ENCODE assay signal across 14 cellular contexts in genomic region chr6:31354248-31354647, GRCh38. TPM values are rescaled to one million over a fixed set of nuclear protein-coding genes. Genes with fewer than 3 reads are reported as not detected.
A peak's percentile ranks its signal among the peaks of the same experiment; 100 is the strongest.
DNase-seq lines count a peak whose midpoint lies in the region; ATAC-seq and TF ChIP-seq lines count a peak whose summit lies in the region.
"Had no signal": no experiment of that assay in that cellular context is flagged by ENCODE, and none has a peak within 500 bp of the region (broad histone marks: within the 10 kb centered on the region; RNA-seq: fewer than 3 reads in every experiment).

No MANE protein-coding gene starts in this region.

- H3K4me3 ChIP-seq in right cardiac atrium (ENCODE audit: low read length) (peak overlapping the region; percentile 6), thoracic aorta (peak overlapping the region; percentile 91)
- H3K4me3 ChIP-seq: SK-N-MC had no signal

- peak overlapping the region; percentile 95 for H3K4me3 Mint-ChIP-seq in activated B cell treated with CpG ODN at 0.5 μM for 24 hours
- H3K4me3 Mint-ChIP-seq in immature natural killer cell: peak overlapping the region; percentile 96 to 99 (median 97)

- WGBS in right cardiac atrium: 60% methylated on average over 9 of the region's 9 CpGs

- H3K36me3 ChIP-seq in thoracic aorta: no peaks in the 10 kb centered on the region

- H3K9me3 ChIP-seq in right cardiac atrium (ENCODE audit: control insufficient read depth, low read length): no peaks in the 10 kb centered on the region
- H3K9me3 ChIP-seq in thoracic aorta: no peaks in the 10 kb centered on the region

- no peaks in the 10 kb centered on the region for H3K27me3 Mint-ChIP-seq in activated B cell treated with CpG ODN at 0.5 μM for 24 hours
- peaks cover 65 to 69% (median 68%) of the 10 kb centered on the region in 3 donors for H3K27me3 Mint-ChIP-seq in immature natural killer cell (ENCODE audit: low read depth in 3 of 3)

- intact Hi-C loops in right cardiac atrium (cut with DNase I): loop anchor here in 3 of 4 donors (5.0 to 10.0 kb wide), 3 partner anchors 79 to 89 kb away; partner anchors contain the start of gene HLA-C (in 1 of the 3)
- intact Hi-C loops in left ventricle myocardium superior (cut with micrococcal nuclease): no loop called here
- intact Hi-C loops in activated B cell treated with CpG ODN at 0.5 μM for 24 hours (cut with micrococcal nuclease): no loop called here

- DNase-seq in right cardiac atrium: no peak
- no peak for DNase-seq in left ventricle myocardium superior
- no peak for DNase-seq in activated B cell treated with CpG ODN at 0.5 μM for 24 hours
- peak; percentile 38 to 54 (median 46) for DNase-seq in immature natural killer cell
- DNase-seq in thoracic aorta (ENCODE audit: low spot score): no peak
- DNase-seq in HuH-7 (ENCODE audit: low spot score): no peak
- DNase-seq in cerebellar cortex (ENCODE audit: low spot score): no peak
- no peak for DNase-seq in NCI-H187 (lab: John Stamatoyannopoulos, UW)
- DNase-seq: C1 segment of cervical spinal cord, foreskin melanocyte, MV-4-11, NCI-H526, retina had no signal

- H3K27me3 ChIP-seq in right cardiac atrium (ENCODE audit: control insufficient read depth, insufficient read depth): no peaks in the 10 kb centered on the region
- no peaks in the 10 kb centered on the region for H3K27me3 ChIP-seq in thoracic aorta (replicated peaks; ENCODE audit: insufficient read depth)

- TF ChIP-seq CTCF in activated B cell treated with CpG ODN at 0.5 μM for 24 hours (IDR thresholded peaks at IDR 0.05) (no peak), thoracic aorta (IDR thresholded peaks at IDR 0.05) (no peak)

- H3K4me1 ChIP-seq in right cardiac atrium (ENCODE audit: control insufficient read depth, insufficient read depth, low read length): peaks cover 3% of the 10 kb centered on the region
- H3K4me1 ChIP-seq in thoracic aorta (ENCODE audit: control insufficient read depth in 1 of 2, low read depth in 2 of 2): peaks cover 0 to 15% of the 10 kb centered on the region in 2 donors

- POLR2A ChIA-PET in activated B cell treated with CpG ODN at 0.5 μM for 24 hours (lab: Charles Lee): interaction anchor here (0.6 to 5.1 kb wide), 6 partner anchors 10 to 157 kb away, joined by 3 to 114 read pairs (median 22); partner anchors contain the start of gene HLA-C

- no peaks in the 10 kb centered on the region for H3K9me3 Mint-ChIP-seq in activated B cell treated with CpG ODN at 0.5 μM for 24 hours
- H3K9me3 Mint-ChIP-seq in immature natural killer cell: no peaks in the 10 kb centered on the region

- H3K27ac Mint-ChIP-seq in activated B cell treated with CpG ODN at 0.5 μM for 24 hours: peak overlapping the region; percentile 100
- peak overlapping the region; percentile 46 to 100 (median 96) for H3K27ac Mint-ChIP-seq in immature natural killer cell

- H3K36me3 Mint-ChIP-seq in activated B cell treated with CpG ODN at 0.5 μM for 24 hours (ENCODE audit: low read depth): peaks cover 52% of the 10 kb centered on the region
- H3K36me3 Mint-ChIP-seq in immature natural killer cell: peaks cover 32 to 37% (median 37%) of the 10 kb centered on the region in 3 donors

- H3K27ac ChIP-seq in right cardiac atrium (ENCODE audit: low read length): no peak overlapping the region
- H3K27ac ChIP-seq in thoracic aorta: no peak overlapping the region
- H3K27ac ChIP-seq: SK-N-MC had no signal

- ATAC-seq in right cardiac atrium: no peak
- no peak for ATAC-seq in left ventricle myocardium superior
- ATAC-seq in activated B cell treated with CpG ODN at 0.5 μM for 24 hours (ENCODE audit: low read depth): no peak
- no peak for ATAC-seq in thoracic aorta (ENCODE audit: insufficient number of reproducible peaks, low FRiP score, low read depth)

- H3K4me1 Mint-ChIP-seq in activated B cell treated with CpG ODN at 0.5 μM for 24 hours (peaks cover 76% of the 10 kb centered on the region), immature natural killer cell (peaks cover 66 to 78% of the 10 kb centered on the region in 2 donors)

- CTCF ChIA-PET in activated B cell treated with CpG ODN at 0.5 μM for 24 hours (lab: Charles Lee): interaction anchor here (2.1 kb wide), 1 partner anchor 12 kb away, joined by 8 read pairs; no protein-coding TSS in a partner anchor

RNA-seq across cellular contexts. Expression of gene HLA-B, which starts 2.7 kb away (rescaled TPM):
- total RNA-seq in right cardiac atrium (100 to 1,000 TPM; 283 to 475 (median 403) TPM), left ventricle myocardium superior (431 TPM), activated B cell treated with CpG ODN at 0.5 μM for 24 hours (3,667 and 3,668 TPM in 2 replicates), thoracic aorta (100 to 1,000 TPM; 552 to 852 TPM)
- polyA plus RNA-seq in right cardiac atrium (448 TPM), immature natural killer cell (over 10,000 TPM in 2 of 3 donors, 1,000 to 10,000 TPM in 1; 9,643 to 11,927 (median 10,594) TPM)

RNA-seq across cellular contexts. Expression of gene MICA, which starts 49.1 kb away (rescaled TPM):
- total RNA-seq in right cardiac atrium (10 to 100 TPM; 10.1 to 13.6 (median 11.3) TPM), left ventricle myocardium superior (10.3 TPM), activated B cell treated with CpG ODN at 0.5 μM for 24 hours (8.9 and 9.0 TPM in 2 replicates), thoracic aorta (10 to 100 TPM; 15.0 to 16.4 TPM)
- polyA plus RNA-seq in right cardiac atrium (8.8 TPM), immature natural killer cell (1 to 10 TPM; 5.7 to 6.9 (median 6.4) TPM)

Comparison
In these comparisons a context has a peak if more than half of its experiments do, and no peak if none do; other contexts are left out.
1. intact Hi-C loops: an anchor here in right cardiac atrium (5.0 to 10.0 kb wide); none called in left ventricle myocardium superior and activated B cell treated with CpG ODN at 0.5 μM for 24 hours.
2. DNase-seq: peak in immature natural killer cell (3 of 3); none in right cardiac atrium (0 of 3), left ventricle myocardium superior (single experiment), activated B cell treated with CpG ODN at 0.5 μM for 24 hours (single experiment), thoracic aorta (single experiment), HuH-7 (single experiment), cerebellar cortex (single experiment) and NCI-H187 (0 of 2).